ENCODE assay signal across 30 cellular contexts in the genomic region with DNA sequence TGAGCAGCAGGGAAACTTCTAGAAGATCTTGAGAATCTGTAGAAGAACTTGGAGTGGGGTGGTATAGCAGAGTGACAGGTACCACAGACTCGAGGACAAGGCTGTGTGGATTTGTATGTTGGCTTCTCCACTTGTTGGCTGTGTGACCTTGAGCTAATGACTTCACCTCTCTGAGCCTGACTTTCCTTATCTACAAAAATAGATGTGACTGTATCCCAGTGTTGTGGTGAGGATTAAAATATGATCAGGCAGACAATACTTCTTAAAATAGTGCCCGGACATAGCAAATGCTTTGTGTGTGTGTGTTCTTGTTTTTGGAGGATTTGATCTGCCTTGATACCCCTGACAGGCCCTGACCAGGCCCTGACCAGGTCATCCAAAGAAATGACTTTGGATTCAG. TPM values are rescaled to one million over a fixed set of nuclear protein-coding genes. Genes with fewer than 3 reads are reported as not detected.
"Had no signal": no experiment of that assay in that cellular context is flagged by ENCODE, and none has a peak within 500 bp of the region (broad histone marks: within the 10 kb centered on the region; RNA-seq: fewer than 3 reads in every experiment).

No MANE protein-coding gene starts in this region.

- H3K4me3 ChIP-seq: lung, neural progenitor cell, ovary, spleen, testis, thyroid gland, transverse colon, upper lobe of left lung had no signal

- H3K4me2 ChIP-seq: neural progenitor cell had no signal

- DNase-seq: head of caudate nucleus; hippocampal formation; kidney glomerular epithelial cell; left cardiac atrium; mesendoderm; naive B cell; natural killer cell; nephron progenitor cell; occipital lobe; ovary; retina; right cardiac atrium; small intestine; stimulated activated CD4-positive, alpha-beta T cell treated with anti-CD3 and anti-CD28 coated beads, Interleukin-4, amount 100 ng/mL, for 24 hours; stimulated activated naive CD4-positive, alpha-beta T cell treated with Interleukin-2 at 50 U/mL for 16 hours; stimulated activated naive CD8-positive, alpha-beta T cell treated with anti-CD3 and anti-CD28 coated beads, Interleukin-15, amount 100 ng/mL, for 72 hours; testis; thyroid gland; transverse colon; upper lobe of left lung had no signal

- H3K36me3 Mint-ChIP-seq: mesothelial cell of epicardium; naive B cell; natural killer cell; neural progenitor cell; stimulated activated memory B cell treated with anti-CD40 and anti-IgM and Interleukin-4, amounts not matched to agents 10 μg/mL and 1 μg/mL and 100 μg/mL, for 72 hours had no signal

- H3K9me3 Mint-ChIP-seq: mesothelial cell of epicardium; natural killer cell; nephron progenitor cell; neural progenitor cell; stimulated activated memory B cell treated with anti-CD40 and anti-IgM and Interleukin-4, amounts not matched to agents 10 μg/mL and 1 μg/mL and 100 μg/mL, for 72 hours; stimulated activated naive CD8-positive, alpha-beta T cell treated with anti-CD3 and anti-CD28 coated beads, Interleukin-15, amount 100 ng/mL, for 72 hours had no signal

- H3K27me3 ChIP-seq: neural progenitor cell, ovary, testis, thyroid gland, transverse colon, upper lobe of left lung had no signal

- H3K4me1 ChIP-seq: neural progenitor cell, spleen, testis, thyroid gland, transverse colon, upper lobe of left lung had no signal

- H3K27ac Mint-ChIP-seq: mesothelial cell of epicardium; natural killer cell; nephron progenitor cell; neural progenitor cell; progenitor cell of endocrine pancreas; stimulated activated memory B cell treated with anti-CD40 and anti-IgM and Interleukin-4, amounts not matched to agents 10 μg/mL and 1 μg/mL and 100 μg/mL, for 72 hours; stimulated activated naive CD8-positive, alpha-beta T cell treated with anti-CD3 and anti-CD28 coated beads, Interleukin-15, amount 100 ng/mL, for 72 hours had no signal

- H2AFZ ChIP-seq: neural progenitor cell had no signal

- H3K4me1 Mint-ChIP-seq: naive B cell; natural killer cell; nephron progenitor cell; stimulated activated memory B cell treated with anti-CD40 and anti-IgM and Interleukin-4, amounts not matched to agents 10 μg/mL and 1 μg/mL and 100 μg/mL, for 72 hours had no signal

- H3K36me3 ChIP-seq: neural progenitor cell, neutrophil, ovary, spleen, thyroid gland, transverse colon, upper lobe of left lung had no signal

- ATAC-seq: left lobe of liver; natural killer cell; right cardiac atrium; sciatic nerve; stimulated activated memory B cell treated with anti-CD40 and anti-IgM and Interleukin-4, amounts not matched to agents 10 μg/mL and 1 μg/mL and 100 μg/mL, for 72 hours; stimulated activated naive CD8-positive, alpha-beta T cell treated with anti-CD3 and anti-CD28 coated beads, Interleukin-15, amount 100 ng/mL, for 72 hours had no signal

- H3K9me3 ChIP-seq: neutrophil, ovary, spleen, testis, thyroid gland, transverse colon, upper lobe of left lung had no signal

- H3K27ac ChIP-seq: neural progenitor cell, neutrophil, ovary, spleen, testis, thyroid gland, transverse colon, upper lobe of left lung had no signal

- H3K4me3 Mint-ChIP-seq: mesothelial cell of epicardium; natural killer cell; nephron progenitor cell; neural progenitor cell; stimulated activated memory B cell treated with anti-CD40 and anti-IgM and Interleukin-4, amounts not matched to agents 10 μg/mL and 1 μg/mL and 100 μg/mL, for 72 hours; stimulated activated naive CD8-positive, alpha-beta T cell treated with anti-CD3 and anti-CD28 coated beads, Interleukin-15, amount 100 ng/mL, for 72 hours had no signal

RNA-seq across cellular contexts. Expression of a gene that starts 40.8 kb away (rescaled TPM):
- total RNA-seq: left lobe of liver, sciatic nerve had no signal
- polyA plus RNA-seq: keratinocyte had no signal
